Comparison of ENCODE assay signal across 1 cellular context in the genomic region with DNA sequence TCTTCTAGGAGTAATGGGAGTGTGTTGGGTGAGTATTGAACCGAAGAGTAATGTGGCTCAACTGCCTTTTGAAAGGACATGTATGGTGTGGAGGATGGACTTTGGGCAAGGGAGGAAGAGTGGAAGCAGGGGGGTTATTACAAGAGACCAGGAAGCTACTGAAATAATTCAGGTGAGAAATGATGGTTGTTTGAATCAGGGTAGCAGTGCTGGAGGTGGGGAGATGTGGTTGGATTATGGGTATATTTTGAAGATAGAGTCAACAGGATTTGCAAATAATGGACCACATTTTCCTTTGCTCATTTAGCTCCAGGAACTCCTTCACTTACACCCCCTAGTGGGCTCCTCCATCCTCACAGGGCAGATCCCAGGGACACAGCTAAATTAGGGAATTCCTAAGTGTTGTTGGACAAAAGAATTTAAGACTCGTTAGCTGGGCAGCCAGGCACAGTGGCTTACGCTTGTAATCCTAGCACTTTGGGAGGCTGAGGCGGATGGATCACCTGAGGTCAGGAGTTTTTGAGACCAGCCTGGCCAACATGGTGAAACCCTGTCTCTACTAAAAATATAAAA.
TF ChIP-seq lines count a peak whose summit lies in the region.

No MANE protein-coding gene starts in this region.

TF ChIP-seq in HepG2, 621 proteins besides CTCF, POLR2A, EP300 and RAD21:
- TF ChIP-seq, protein P1, sequence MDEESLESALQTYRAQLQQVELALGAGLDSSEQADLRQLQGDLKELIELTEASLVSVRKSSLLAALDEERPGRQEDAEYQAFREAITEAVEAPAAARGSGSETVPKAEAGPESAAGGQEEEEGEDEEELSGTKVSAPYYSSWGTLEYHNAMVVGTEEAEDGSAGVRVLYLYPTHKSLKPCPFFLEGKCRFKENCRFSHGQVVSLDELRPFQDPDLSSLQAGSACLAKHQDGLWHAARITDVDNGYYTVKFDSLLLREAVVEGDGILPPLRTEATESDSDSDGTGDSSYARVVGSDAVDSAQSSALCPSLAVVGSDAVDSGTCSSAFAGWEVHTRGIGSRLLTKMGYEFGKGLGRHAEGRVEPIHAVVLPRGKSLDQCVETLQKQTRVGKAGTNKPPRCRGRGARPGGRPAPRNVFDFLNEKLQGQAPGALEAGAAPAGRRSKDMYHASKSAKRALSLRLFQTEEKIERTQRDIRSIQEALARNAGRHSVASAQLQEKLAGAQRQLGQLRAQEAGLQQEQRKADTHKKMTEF (CRISPR knock-in tag; IDR thresholded peaks at IDR 0.05) = 0 out of 2 replicates have a peak, but pooled peaks have one; percentile 16
- TF ChIP-seq ELF3 (CRISPR knock-in tag; IDR thresholded peaks at IDR 0.05) (peak; percentile 71; the same call in 1 of the 2 replicates), ZFY (CRISPR knock-in tag; IDR thresholded peaks at IDR 0.05) (no peak), STAG1 (CRISPR knock-in tag; IDR thresholded peaks at IDR 0.05) (peak; percentile 29; the same call in 1 of the 2 replicates), SMC3 (IDR thresholded peaks at IDR 0.05; ENCODE audit: low read length) (peak; percentile 10; the same call in 1 of the 2 replicates), ZNF800 (CRISPR knock-in tag; IDR thresholded peaks at IDR 0.05) (no peak), ZBTB20 (CRISPR knock-in tag; IDR thresholded peaks at IDR 0.05; ENCODE audit: borderline replicate concordance, low read depth) (no peak), HNF4G (IDR thresholded peaks at IDR 0.05; ENCODE audit: borderline replicate concordance, low read depth, low read length) (0 out of 2 replicates have a peak, but pooled peaks have one; percentile 7), HNF4G (CRISPR knock-in tag; IDR thresholded peaks at IDR 0.05; ENCODE audit: borderline replicate concordance, low read depth) (no peak), HMGXB4 (CRISPR knock-in tag; IDR thresholded peaks at IDR 0.05; ENCODE audit: borderline replicate concordance in 1 of 2, low read depth in 1 of 2) (peak in 1 of 2 experiments; percentile 12; a peak in 1 of 4 replicates), YEATS2 (CRISPR knock-in tag; IDR thresholded peaks at IDR 0.05; ENCODE audit: borderline replicate concordance) (no peak)
